19 cellular contexts compared by ENCODE assay signal in genomic region chr15:66881173-66881905, GRCh38.
DNase-seq lines count a peak whose midpoint lies in the region; ATAC-seq and TF ChIP-seq lines count a peak whose summit lies in the region.
"Had no signal": no experiment of that assay in that cellular context is flagged by ENCODE, and none has a peak within 500 bp of the region (broad histone marks: within the 10 kb centered on the region; RNA-seq: fewer than 3 reads in every experiment).

No MANE protein-coding gene starts in this region.

- H2BK5ac ChIP-seq in mesendoderm (ENCODE audit: low read length), result no peak overlapping the region

- H3K9me3 ChIP-seq in adipocyte (ENCODE audit: control insufficient read depth, low read length), result no peaks in the 10 kb centered on the region
- no peaks in the 10 kb centered on the region for H3K9me3 ChIP-seq in thoracic aorta
- H3K9me3 ChIP-seq: mucosa of descending colon, neutrophil, stomach had no signal

- H3K4ac ChIP-seq in mesendoderm (ENCODE audit: low read depth, low read length), result no peak overlapping the region

- peak overlapping the region; percentile 20 for H2AK5ac ChIP-seq in mesendoderm (ENCODE audit: low read length)

- no peak for ATAC-seq in activated CD8-positive, alpha-beta T cell treated with anti-CD3 and anti-CD28 coated beads, Interleukin-2, amount 10 ng/mL, durations not matched to agents 7 days and 5 days
- ATAC-seq in activated CD8-positive, alpha-beta T cell treated with anti-CD3 and anti-CD28 coated beads for 36 hours, result no peak
- ATAC-seq in thoracic aorta (ENCODE audit: insufficient number of reproducible peaks, low FRiP score, low read depth), result no peak
- ATAC-seq: foreskin keratinocyte, mucosa of descending colon had no signal

- peaks cover 15% of the 10 kb centered on the region for H3K27me3 Mint-ChIP-seq in activated CD8-positive, alpha-beta T cell treated with anti-CD3 and anti-CD28 coated beads, Interleukin-2, amount 10 ng/mL, durations not matched to agents 7 days and 5 days (ENCODE audit: low read depth)
- H3K27me3 Mint-ChIP-seq in activated CD8-positive, alpha-beta T cell treated with anti-CD3 and anti-CD28 coated beads for 36 hours, result no peaks in the 10 kb centered on the region
- H3K27me3 Mint-ChIP-seq in endothelial cell (ENCODE audit: unreplicated experiment), result peaks cover 6% of the 10 kb centered on the region

- H3K4me2 ChIP-seq in mesendoderm (ENCODE audit: low read length), result no peak overlapping the region

- H3K4me3 ChIP-seq in adipocyte (ENCODE audit: low read length) (no peak overlapping the region), mesendoderm (ENCODE audit: low read length) (no peak overlapping the region), thoracic aorta (no peak overlapping the region)
- H3K4me3 ChIP-seq: mucosa of descending colon, stomach had no signal

- H3K36me3 ChIP-seq in adipocyte (ENCODE audit: control insufficient read depth, insufficient read depth, low read length, severe bottlenecking) (no peaks in the 10 kb centered on the region), mesendoderm (ENCODE audit: control insufficient read depth, insufficient read depth, low read length) (no peaks in the 10 kb centered on the region), thoracic aorta (no peaks in the 10 kb centered on the region)
- H3K36me3 ChIP-seq: neutrophil, stomach had no signal

- peak; percentile 4 for DNase-seq in activated CD8-positive, alpha-beta T cell treated with anti-CD3 and anti-CD28 coated beads, Interleukin-2, amount 10 ng/mL, durations not matched to agents 7 days and 5 days
- DNase-seq in activated CD8-positive, alpha-beta T cell treated with anti-CD3 and anti-CD28 coated beads for 36 hours, result no peak
- no peak for DNase-seq in adipocyte (ENCODE audit: low read depth)
- no peak for DNase-seq in mesendoderm
- DNase-seq in thoracic aorta (ENCODE audit: low spot score), result no peak
- no peak for DNase-seq in hypothalamus (lab: John Stamatoyannopoulos, UW)
- no peak for DNase-seq in endothelial cell (ENCODE audit: low spot score)
- DNase-seq in cortex of kidney (lab: John Stamatoyannopoulos, UW), result no peak
- DNase-seq: 8988T; activated naive CD4-positive, alpha-beta T cell treated with Interleukin-2 at 50 U/mL for 16 hours; activated T-cell treated with anti-CD3 and anti-CD28 coated beads for 4 hours; C1 segment of cervical spinal cord; foreskin keratinocyte; mucosa of descending colon; NCI-H1417; NCI-H526 treated with DMSO at 0.1 percent for 48 hours; SIG-M5; stomach had no signal

- POLR2A ChIA-PET in activated CD8-positive, alpha-beta T cell treated with anti-CD3 and anti-CD28 coated beads, Interleukin-2, amount 10 ng/mL, durations not matched to agents 7 days and 5 days (lab: Charles Lee), result no interaction called here
- POLR2A ChIA-PET in activated CD8-positive, alpha-beta T cell treated with anti-CD3 and anti-CD28 coated beads for 36 hours (lab: Charles Lee), result no interaction called here

- H4K8ac ChIP-seq in mesendoderm (ENCODE audit: low read depth, low read length), result no peak overlapping the region

- no peak overlapping the region for H2BK15ac ChIP-seq in mesendoderm (replicated peaks; ENCODE audit: low read depth)

- no peaks in the 10 kb centered on the region for H3K36me3 Mint-ChIP-seq in activated CD8-positive, alpha-beta T cell treated with anti-CD3 and anti-CD28 coated beads, Interleukin-2, amount 10 ng/mL, durations not matched to agents 7 days and 5 days (ENCODE audit: low read depth)
- H3K36me3 Mint-ChIP-seq in activated CD8-positive, alpha-beta T cell treated with anti-CD3 and anti-CD28 coated beads for 36 hours (ENCODE audit: low read depth), result no peaks in the 10 kb centered on the region
- H3K36me3 Mint-ChIP-seq in endothelial cell (ENCODE audit: low read depth, unreplicated experiment), result peaks cover 3% of the 10 kb centered on the region

- WGBS in mesendoderm (ENCODE audit: extremely low coverage, insufficient coverage, low lambda C conversion rate), result no CpG with 5 or more reads among the region's 12 CpGs

- H3K27ac ChIP-seq in mesendoderm (ENCODE audit: low read depth, low read length), result no peak overlapping the region
- H3K27ac ChIP-seq in thoracic aorta, result peak overlapping the region; percentile 72 to 81
- H3K27ac ChIP-seq: foreskin keratinocyte, neutrophil, stomach had no signal

- H3K4me1 Mint-ChIP-seq in activated CD8-positive, alpha-beta T cell treated with anti-CD3 and anti-CD28 coated beads, Interleukin-2, amount 10 ng/mL, durations not matched to agents 7 days and 5 days (ENCODE audit: low read depth), result no peaks in the 10 kb centered on the region
- H3K4me1 Mint-ChIP-seq in activated CD8-positive, alpha-beta T cell treated with anti-CD3 and anti-CD28 coated beads for 36 hours (ENCODE audit: low read depth), result peaks cover 2% of the 10 kb centered on the region
- H3K4me1 Mint-ChIP-seq in endothelial cell (ENCODE audit: unreplicated experiment), result peaks cover 13% of the 10 kb centered on the region

- H3K9ac ChIP-seq in adipocyte (ENCODE audit: low read length) (peak overlapping the region; percentile 80), mesendoderm (ENCODE audit: low read length) (no peak overlapping the region)

- H3K23ac ChIP-seq in mesendoderm (ENCODE audit: low read length), result no peak overlapping the region

- no peaks in the 10 kb centered on the region for H3K79me2 ChIP-seq in mesendoderm (ENCODE audit: control insufficient read depth, insufficient read depth, low read length)

- peak overlapping the region; percentile 45 for H3K56ac ChIP-seq in mesendoderm (ENCODE audit: low read length)

- intact Hi-C loops in activated CD8-positive, alpha-beta T cell treated with anti-CD3 and anti-CD28 coated beads for 36 hours (cut with micrococcal nuclease), result no loop called here

- no peak overlapping the region for H3K27ac Mint-ChIP-seq in activated CD8-positive, alpha-beta T cell treated with anti-CD3 and anti-CD28 coated beads, Interleukin-2, amount 10 ng/mL, durations not matched to agents 7 days and 5 days
- no peak overlapping the region for H3K27ac Mint-ChIP-seq in activated CD8-positive, alpha-beta T cell treated with anti-CD3 and anti-CD28 coated beads for 36 hours
- H3K27ac Mint-ChIP-seq in endothelial cell (ENCODE audit: unreplicated experiment), result no peak overlapping the region

- H3K4me1 ChIP-seq in adipocyte (ENCODE audit: control insufficient read depth, insufficient read depth, low read length) (peaks cover 50% of the 10 kb centered on the region), mesendoderm (ENCODE audit: control insufficient read depth, low read depth, low read length) (peaks cover 5% of the 10 kb centered on the region), thoracic aorta (ENCODE audit: control insufficient read depth in 1 of 2, low read depth in 2 of 2) (peaks cover 19 to 27% of the 10 kb centered on the region in 2 donors)

- CTCF ChIA-PET in activated CD8-positive, alpha-beta T cell treated with anti-CD3 and anti-CD28 coated beads, Interleukin-2, amount 10 ng/mL, durations not matched to agents 7 days and 5 days (lab: Charles Lee), result interaction anchor here (1.0 kb wide), 1 partner anchor 30 kb away, joined by 4 read pairs; no protein-coding TSS in a partner anchor
- CTCF ChIA-PET in activated CD8-positive, alpha-beta T cell treated with anti-CD3 and anti-CD28 coated beads for 36 hours (lab: Charles Lee), result interaction anchor here (1.1 kb wide), 1 partner anchor 22 kb away, joined by 3 read pairs; no protein-coding TSS in a partner anchor

- H3K4me3 Mint-ChIP-seq in activated CD8-positive, alpha-beta T cell treated with anti-CD3 and anti-CD28 coated beads, Interleukin-2, amount 10 ng/mL, durations not matched to agents 7 days and 5 days, result no peak overlapping the region
- no peak overlapping the region for H3K4me3 Mint-ChIP-seq in activated CD8-positive, alpha-beta T cell treated with anti-CD3 and anti-CD28 coated beads for 36 hours
- no peak overlapping the region for H3K4me3 Mint-ChIP-seq in endothelial cell (ENCODE audit: unreplicated experiment)

- H3K27me3 ChIP-seq in adipocyte (replicated peaks; ENCODE audit: control insufficient read depth, insufficient read depth, low read length), result no peaks in the 10 kb centered on the region
- no peaks in the 10 kb centered on the region for H3K27me3 ChIP-seq in mesendoderm (ENCODE audit: insufficient read depth, low read length, poor library complexity)
- H3K27me3 ChIP-seq in thoracic aorta (replicated peaks; ENCODE audit: insufficient read depth), result no peaks in the 10 kb centered on the region
- H3K27me3 ChIP-seq: neutrophil, stomach had no signal

- no peaks in the 10 kb centered on the region for H3K9me3 Mint-ChIP-seq in activated CD8-positive, alpha-beta T cell treated with anti-CD3 and anti-CD28 coated beads, Interleukin-2, amount 10 ng/mL, durations not matched to agents 7 days and 5 days (ENCODE audit: insufficient read depth)
- H3K9me3 Mint-ChIP-seq in activated CD8-positive, alpha-beta T cell treated with anti-CD3 and anti-CD28 coated beads for 36 hours, result no peaks in the 10 kb centered on the region
- no peaks in the 10 kb centered on the region for H3K9me3 Mint-ChIP-seq in endothelial cell (ENCODE audit: unreplicated experiment)

- no peak for TF ChIP-seq CTCF in activated CD8-positive, alpha-beta T cell treated with anti-CD3 and anti-CD28 coated beads for 36 hours (IDR thresholded peaks at IDR 0.05)
- TF ChIP-seq CTCF in thoracic aorta (IDR thresholded peaks at IDR 0.05) (no peak), endothelial cell (IDR thresholded peaks at IDR 0.05; ENCODE audit: unreplicated experiment) (no peak)

- no peak overlapping the region for H4K5ac ChIP-seq in mesendoderm (ENCODE audit: low read length)

- H3K79me1 ChIP-seq in mesendoderm (ENCODE audit: low read length), result no peaks in the 10 kb centered on the region

- H3K18ac ChIP-seq in mesendoderm (ENCODE audit: low read length), result no peak overlapping the region

- H2BK120ac ChIP-seq in mesendoderm (ENCODE audit: low read depth, low read length), result no peak overlapping the region
